In genomic region chr2:221293949-221294736, GRCh38 we compare ENCODE assay signal across 14 cellular contexts.
"Had no signal": no experiment of that assay in that cellular context is flagged by ENCODE, and none has a peak within 500 bp of the region (broad histone marks: within the 10 kb centered on the region; RNA-seq: fewer than 3 reads in every experiment).

No MANE protein-coding gene starts in this region.

- H3K4me3 ChIP-seq: transverse colon had no signal

- H3K36me3 Mint-ChIP-seq: activated naive CD8-positive, alpha-beta T cell had no signal

- H3K27me3 ChIP-seq: brain microvascular endothelial cell, transverse colon had no signal

- H3K4me3 Mint-ChIP-seq: activated CD4-positive, alpha-beta memory T cell treated with anti-CD3 and anti-CD28 coated beads, Interleukin-2, amount 10 ng/mL, durations not matched to agents 7 days and 5 days; activated CD4-positive, alpha-beta T cell treated with anti-CD3 and anti-CD28 coated beads for 36 hours; activated naive CD8-positive, alpha-beta T cell had no signal

- H3K9me3 ChIP-seq: transverse colon had no signal

- DNase-seq: activated CD4-positive, alpha-beta memory T cell treated with anti-CD3 and anti-CD28 coated beads, Interleukin-2, amount 10 ng/mL, durations not matched to agents 7 days and 5 days; activated CD4-positive, alpha-beta T cell treated with anti-CD3 and anti-CD28 coated beads for 36 hours; activated gamma-delta T cell; activated T-cell treated with anti-CD3 and anti-CD28 coated beads, Interleukin-2, amount 50 U/mL, for 48 hours; amygdala; brain microvascular endothelial cell; cerebellar nuclear complex; hypothalamus; retina; stimulated activated naive CD4-positive, alpha-beta T cell; substantia nigra; T-helper 9 cell; transverse colon had no signal

- H3K36me3 ChIP-seq: brain microvascular endothelial cell, transverse colon had no signal

- H3K27ac ChIP-seq: brain microvascular endothelial cell, transverse colon had no signal

- H3K4me1 Mint-ChIP-seq: activated CD4-positive, alpha-beta memory T cell treated with anti-CD3 and anti-CD28 coated beads, Interleukin-2, amount 10 ng/mL, durations not matched to agents 7 days and 5 days; activated CD4-positive, alpha-beta T cell treated with anti-CD3 and anti-CD28 coated beads for 36 hours had no signal

- H3K9me3 Mint-ChIP-seq: activated CD4-positive, alpha-beta memory T cell treated with anti-CD3 and anti-CD28 coated beads, Interleukin-2, amount 10 ng/mL, durations not matched to agents 7 days and 5 days had no signal

- H3K27ac Mint-ChIP-seq: activated CD4-positive, alpha-beta memory T cell treated with anti-CD3 and anti-CD28 coated beads, Interleukin-2, amount 10 ng/mL, durations not matched to agents 7 days and 5 days; activated CD4-positive, alpha-beta T cell treated with anti-CD3 and anti-CD28 coated beads for 36 hours; activated naive CD8-positive, alpha-beta T cell had no signal

- ATAC-seq: activated CD4-positive, alpha-beta T cell treated with anti-CD3 and anti-CD28 coated beads for 36 hours had no signal
